In the genomic region with DNA sequence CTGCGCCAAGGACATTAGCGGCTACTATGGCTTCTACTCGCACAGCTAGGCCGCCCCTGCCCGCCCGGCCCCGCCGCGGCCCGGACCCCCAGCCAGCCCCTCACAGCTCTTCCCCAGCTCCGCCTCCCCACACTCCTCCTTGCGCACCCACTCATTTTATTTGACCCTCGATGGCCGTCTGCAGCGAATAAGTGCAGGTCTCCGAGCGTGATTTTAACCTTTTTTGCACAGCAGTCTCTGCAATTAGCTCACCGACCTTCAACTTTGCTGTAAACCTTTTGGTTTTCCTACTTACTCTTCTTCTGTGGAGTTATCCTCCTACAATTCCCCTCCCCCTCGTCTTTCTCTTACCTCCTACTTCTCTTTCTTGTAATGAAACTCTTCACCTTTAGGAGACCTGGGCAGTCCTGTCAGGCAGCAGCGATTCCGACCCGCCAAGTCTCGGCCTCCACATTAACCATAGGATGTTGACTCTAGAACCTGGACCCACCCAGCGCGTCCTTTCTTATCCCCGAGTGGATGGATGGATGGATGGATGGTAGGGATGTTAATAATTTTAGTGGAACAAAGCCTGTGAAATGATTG, we compare ENCODE assay signal across 12 cellular contexts. TPM values are rescaled to one million over a fixed set of nuclear protein-coding genes. Genes with fewer than 3 reads are reported as not detected.
A peak's percentile ranks its signal among the peaks of the same experiment; 100 is the strongest.
DNase-seq lines count a peak whose midpoint lies in the region; ATAC-seq and TF ChIP-seq lines count a peak whose summit lies in the region.
"Had no signal": no experiment of that assay in that cellular context is flagged by ENCODE, and none has a peak within 500 bp of the region (broad histone marks: within the 10 kb centered on the region; RNA-seq: fewer than 3 reads in every experiment).

No MANE protein-coding gene starts in this region.

- H3K27me3 Mint-ChIP-seq in H9 (ENCODE audit: low read depth) (peaks cover 97% of the 10 kb centered on the region), nephron progenitor cell (ENCODE audit: low read depth, poor library complexity) (peaks cover 100% of the 10 kb centered on the region)

- H3K18ac ChIP-seq in H9 (ENCODE audit: insufficient read length, low read depth, low read length): no peak overlapping the region

- H3K9ac ChIP-seq in H9 (ENCODE audit: extremely low read depth, insufficient read length, low read length) (no peak overlapping the region), duodenal mucosa (ENCODE audit: low read depth in 1 of 2, low read length in 2 of 2) (no peak overlapping the region)

- CTCF ChIA-PET in AG04450 (lab: Charles Lee): no interaction called here

- no peak overlapping the region for H3K56ac ChIP-seq in H9 (ENCODE audit: insufficient read length, low read depth, low read length)

- no peak overlapping the region for H4K8ac ChIP-seq in H9 (replicated peaks; ENCODE audit: insufficient read length, low read depth, low read length)

- H3K36me3 Mint-ChIP-seq in H9 (ENCODE audit: insufficient read depth in 1 of 3, low read depth in 3 of 3): peaks cover 0 to under 1% (median 0%) of the 10 kb centered on the region in 3 experiments; a peak in 1 of 7 replicates
- no peaks in the 10 kb centered on the region for H3K36me3 Mint-ChIP-seq in nephron progenitor cell (ENCODE audit: low read depth)

- H3K27ac Mint-ChIP-seq in H9 (no peak overlapping the region), nephron progenitor cell (no peak overlapping the region)

- H3K4ac ChIP-seq in H9 (ENCODE audit: low read depth, low read length): no peak overlapping the region

- H3K23me2 ChIP-seq in H9 (ENCODE audit: insufficient read length, low read depth, low read length, poor library complexity, severe bottlenecking): peaks cover 19% of the 10 kb centered on the region

- no peak for DNase-seq in AG04450 (ENCODE audit: low read depth, low spot score)
- peak; percentile 31 for DNase-seq in H9
- no peak for DNase-seq in nephron progenitor cell
- no peak for DNase-seq in CD1c-positive myeloid dendritic cell (ENCODE audit: extremely low spot score)
- DNase-seq in DMS114 treated with DMSO at 0.1 percent for 48 hours (lab: John Stamatoyannopoulos, UW; ENCODE audit: unreplicated experiment): no peak
- DNase-seq: DMS153, MM.1S had no signal

- no peak overlapping the region for H2BK120ac ChIP-seq in H9 (ENCODE audit: low read depth, low read length, poor library complexity, severe bottlenecking)

- no peak for ATAC-seq in HG03097 (IDR thresholded peaks at IDR 0.05; ENCODE audit: low FRiP score, unreplicated experiment)
- no peak for ATAC-seq in HG03342 (IDR thresholded peaks at IDR 0.05; ENCODE audit: unreplicated experiment)

- H2BK5ac ChIP-seq in H9 (ENCODE audit: insufficient read length, low read length): no peak overlapping the region

- H3K23ac ChIP-seq in H9 (ENCODE audit: insufficient read length, low read depth, low read length): no peak overlapping the region

- H3K9me3 Mint-ChIP-seq in H9: peaks cover 2 to 6% of the 10 kb centered on the region in 2 experiments; a peak in 3 of 5 replicates
- peaks cover 3% of the 10 kb centered on the region for H3K9me3 Mint-ChIP-seq in nephron progenitor cell

- H3K27ac ChIP-seq in AG04450 (ENCODE audit: low read depth, low read length): no peak overlapping the region
- H3K27ac ChIP-seq in H9 (ENCODE audit: insufficient read length, low read depth, low read length): no peak overlapping the region
- H3K27ac ChIP-seq in duodenal mucosa (ENCODE audit: low read depth, low read length): no peak overlapping the region

- H2AK5ac ChIP-seq in H9 (ENCODE audit: insufficient read length, low read length): no peak overlapping the region

- no peak overlapping the region for H3K14ac ChIP-seq in H9 (ENCODE audit: insufficient read depth, low read length)

- peak overlapping the region; percentile 17; the same call in 1 of the 2 replicates for H3K4me3 ChIP-seq in AG04450 (ENCODE audit: low read depth, low read length)
- peak overlapping the region; percentile 33 to 50 for H3K4me3 ChIP-seq in duodenal mucosa (ENCODE audit: low read depth in 1 of 2, low read length in 2 of 2)

- peaks cover 91% of the 10 kb centered on the region for H3K27me3 ChIP-seq in AG04450 (ENCODE audit: control insufficient read depth, insufficient read depth, low read length)
- H3K27me3 ChIP-seq in H9 (ENCODE audit: insufficient read depth, low read length): peaks cover 95% of the 10 kb centered on the region
- H3K27me3 ChIP-seq in duodenal mucosa (ENCODE audit: control insufficient read depth in 1 of 2, insufficient read depth in 2 of 2, low read length in 2 of 2): peaks cover 92 to 100% of the 10 kb centered on the region in 2 donors

- H3K36me3 ChIP-seq in duodenal mucosa (ENCODE audit: control insufficient read depth in 1 of 2, insufficient read depth in 2 of 2, low read length in 2 of 2): no peaks in the 10 kb centered on the region

- H2BK20ac ChIP-seq in H9 (ENCODE audit: low read depth, low read length, poor library complexity, severe bottlenecking): no peak overlapping the region

- no CpG with 5 or more reads among the region's 26 CpGs for WGBS in H9 (ENCODE audit: extremely low coverage, insufficient read length, low lambda C conversion rate)

- peak overlapping the region; percentile 63 to 82 for H3K4me3 Mint-ChIP-seq in H9
- peak overlapping the region; percentile 80 for H3K4me3 Mint-ChIP-seq in nephron progenitor cell

- H2BK15ac ChIP-seq in H9 (ENCODE audit: low read depth, low read length): no peak overlapping the region

- no peaks in the 10 kb centered on the region for H4K20me1 ChIP-seq in H9 (ENCODE audit: control insufficient read depth, insufficient read depth, insufficient read length)

- H4K91ac ChIP-seq in H9 (ENCODE audit: insufficient read length, low read depth, low read length): no peak overlapping the region

- H3K9me3 ChIP-seq in AG04450 (ENCODE audit: control insufficient read depth, insufficient read depth, low read length) (peaks cover 15% of the 10 kb centered on the region; the same call in 1 of the 2 replicates), H9 (ENCODE audit: control insufficient read depth, low read depth, low read length) (no peaks in the 10 kb centered on the region), duodenal mucosa (ENCODE audit: control insufficient read depth in 1 of 2, low read length in 2 of 2) (no peaks in the 10 kb centered on the region)

- H3K4me1 Mint-ChIP-seq in H9 (peaks cover 22 to 39% of the 10 kb centered on the region in 2 experiments), nephron progenitor cell (peaks cover 17% of the 10 kb centered on the region)

- POLR2A ChIA-PET in AG04450 (lab: Yijun Ruan, JAX): no interaction called here

- TF ChIP-seq CTCF in AG04450 (IDR thresholded peaks at IDR 0.05; ENCODE audit: low read depth, low read length) (no peak), H9 (conservative IDR thresholded peaks at IDR 0.05) (no peak), nephron progenitor cell (IDR thresholded peaks at IDR 0.05) (no peak)

- H3K79me1 ChIP-seq in H9 (ENCODE audit: insufficient read depth, low read depth, low read length, poor library complexity, severe bottlenecking): no peaks in the 10 kb centered on the region

- H3K79me2 ChIP-seq in H9 (ENCODE audit: insufficient read depth, low read length): no peaks in the 10 kb centered on the region

- H2AFZ ChIP-seq in H9 (ENCODE audit: low read length): no peak overlapping the region

- H2BK12ac ChIP-seq in H9 (ENCODE audit: insufficient read length, low read depth, low read length): no peak overlapping the region

- H3K4me1 ChIP-seq in H9 (ENCODE audit: insufficient read depth, low read length): no peaks in the 10 kb centered on the region
- peaks cover 0 to 10% of the 10 kb centered on the region in 2 donors for H3K4me1 ChIP-seq in duodenal mucosa (ENCODE audit: control insufficient read depth in 1 of 2, insufficient read depth in 2 of 2, low read length in 2 of 2)

- H3K4me2 ChIP-seq in H9 (ENCODE audit: insufficient read depth, insufficient read length, low read length): peak overlapping the region; percentile 65

- H4K5ac ChIP-seq in H9 (ENCODE audit: insufficient read length, low read depth, low read length): no peak overlapping the region

- H3T11ph ChIP-seq in H9 (ENCODE audit: low read length): no peak overlapping the region

RNA-seq across cellular contexts. Expression of gene TBR1, which starts 8.2 kb away (rescaled TPM):
- polyA plus RNA-seq in AG04450 (2011; rRNA removed): not detected in 2 replicates
- 0.04 TPM in 1 of 2 replicates, not detected in the other for polyA minus RNA-seq in AG04450 (2011; rRNA and poly(A)+ RNA removed)
- 0.24 TPM in 1 of 2 replicates, not detected in the other for total RNA-seq in H9 (2021)
- total RNA-seq: activated CD8-positive, alpha-beta memory T cell treated with anti-CD3 and anti-CD28 coated beads for 36 hours; esophagus mucosa had no signal
